Comparison of ENCODE assay signal across 16 cellular contexts in the genomic region with DNA sequence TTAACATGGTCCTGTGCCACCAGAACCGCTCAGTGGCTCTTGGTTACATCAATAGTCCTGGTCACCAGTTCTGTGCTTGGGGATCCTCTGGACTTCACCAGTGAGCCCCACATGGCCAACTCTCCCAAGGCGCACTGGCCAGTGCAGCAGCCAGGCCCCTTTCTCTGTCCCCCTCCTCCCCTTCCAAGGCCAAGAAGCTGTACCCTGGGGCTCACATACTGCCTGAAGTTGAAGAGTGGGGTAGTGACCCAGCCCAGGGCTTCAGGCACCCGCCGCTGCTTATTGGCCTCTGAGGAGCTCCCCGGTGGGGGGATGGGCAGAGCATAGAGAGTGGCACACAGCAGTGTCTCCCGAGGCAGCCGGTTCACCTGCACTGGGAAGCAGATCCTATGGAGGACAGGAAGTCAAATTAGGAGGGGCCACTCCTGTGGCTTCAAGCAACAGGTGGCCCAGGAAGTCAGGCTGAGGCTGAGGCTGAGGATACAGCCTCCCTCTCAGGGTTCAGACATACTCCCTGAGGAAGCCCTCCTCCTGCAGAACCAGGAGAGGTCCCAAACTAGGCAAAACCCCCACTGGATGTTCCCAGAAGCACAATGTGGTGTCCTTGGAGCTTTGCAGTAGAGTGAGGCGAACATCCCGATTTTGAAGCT. TPM values are rescaled to one million over a fixed set of nuclear protein-coding genes. Genes with fewer than 3 reads are reported as not detected.
DNase-seq lines count a peak whose midpoint lies in the region; ATAC-seq, FAIRE-seq and TF ChIP-seq lines count a peak whose summit lies in the region.
"Had no signal": no experiment of that assay in that cellular context is flagged by ENCODE, and none has a peak within 500 bp of the region (broad histone marks: within the 10 kb centered on the region; RNA-seq: fewer than 3 reads in every experiment).

No MANE protein-coding gene starts in this region.

- POLR2A ChIA-PET in CD4-positive, alpha-beta T cell (lab: Charles Lee), result interaction anchor here (1.0 to 2.8 kb wide), 3 partner anchors 44 to 57 kb away, joined by 4 to 13 read pairs (median 4); no protein-coding TSS in a partner anchor

- TF ChIP-seq CTCF in CD4-positive, alpha-beta T cell (IDR thresholded peaks at IDR 0.05), result no peak
- TF ChIP-seq CTCF in esophagus squamous epithelium (IDR thresholded peaks at IDR 0.05), result no peak

- no peaks in the 10 kb centered on the region for H3K27me3 ChIP-seq in CD4-positive, alpha-beta T cell (ENCODE audit: control insufficient read depth, insufficient read depth, low read length)
- H3K27me3 ChIP-seq in esophagus squamous epithelium (no peaks in the 10 kb centered on the region), small intestine (ENCODE audit: control insufficient read depth in 2 of 2, insufficient read depth in 2 of 2, low read length in 2 of 2) (no peaks in the 10 kb centered on the region)

- H3K27me3 Mint-ChIP-seq in CD4-positive, alpha-beta T cell, result no peaks in the 10 kb centered on the region
- H3K27me3 Mint-ChIP-seq in IgD-negative memory B cell, result peaks cover 6% of the 10 kb centered on the region

- peaks cover 21 to 92% (median 31%) of the 10 kb centered on the region in 3 donors for H3K4me1 ChIP-seq in esophagus squamous epithelium
- peaks cover 10 to 16% of the 10 kb centered on the region in 2 donors for H3K4me1 ChIP-seq in small intestine (ENCODE audit: control insufficient read depth in 2 of 2, insufficient read depth in 1 of 2, low read depth in 1 of 2, low read length in 1 of 2)

- H3K27ac Mint-ChIP-seq in CD4-positive, alpha-beta T cell, result peak overlapping the region; percentile 42
- H3K27ac Mint-ChIP-seq in IgD-negative memory B cell, result peak overlapping the region; percentile 4 to 96 (median 94)
- H3K27ac Mint-ChIP-seq: HFFc6 had no signal

- FAIRE-seq in small intestine (lab: Jason Lieb, UNC), result no peak
- FAIRE-seq: GM12878 had no signal

- peaks cover 42% of the 10 kb centered on the region for H3K4me1 Mint-ChIP-seq in CD4-positive, alpha-beta T cell (ENCODE audit: low read depth)
- H3K4me1 Mint-ChIP-seq in IgD-negative memory B cell, result peaks cover 38 to 66% (median 57%) of the 10 kb centered on the region in 3 donors

- intact Hi-C loops in CD4-positive, alpha-beta T cell (cut with DNase I, micrococcal nuclease), result loop anchor here (5.0 to 10.0 kb wide), 3 partner anchors 98 to 358 kb away; no protein-coding TSS in a partner anchor
- intact Hi-C loops in esophagus squamous epithelium (cut with DNase I), result loop anchor here (5.0 kb wide), 1 partner anchor 43 kb away; the partner anchor contains the start of gene PIK3C2B

- H3K4me3 ChIP-seq in esophagus squamous epithelium, result no peak overlapping the region
- H3K4me3 ChIP-seq in small intestine (ENCODE audit: low read depth in 1 of 2, low read length in 2 of 2), result no peak overlapping the region
- H3K4me3 ChIP-seq: GM12878 had no signal

- no peak for ATAC-seq in CD4-positive, alpha-beta T cell (ENCODE audit: poor library complexity)
- ATAC-seq in GM21367 (IDR thresholded peaks at IDR 0.05; ENCODE audit: unreplicated experiment), result no peak
- ATAC-seq: GM12878, Panc1 had no signal

- no peaks in the 10 kb centered on the region for H3K9me3 ChIP-seq in CD4-positive, alpha-beta T cell (ENCODE audit: control insufficient read depth, low read length)
- H3K9me3 ChIP-seq in esophagus squamous epithelium (no peaks in the 10 kb centered on the region), small intestine (ENCODE audit: control insufficient read depth, low read depth) (no peaks in the 10 kb centered on the region)

- DNase-seq in CD4-positive, alpha-beta T cell, result no peak
- DNase-seq in esophagus squamous epithelium (lab: John Stamatoyannopoulos, UW), result no peak
- DNase-seq in small intestine, result peak; percentile 28
- no peak for DNase-seq in DMS114 treated with DMSO at 0.1 percent for 48 hours (lab: John Stamatoyannopoulos, UW; ENCODE audit: unreplicated experiment)
- no peak for DNase-seq in NCI-H2227 treated with DMSO at 0.1 percent for 48 hours (lab: John Stamatoyannopoulos, UW)
- DNase-seq: C1 segment of cervical spinal cord, dermis blood vessel endothelial cell, HFFc6, hypothalamus, KG1, NCI-H1105 treated with DMSO at 0.1 percent for 48 hours had no signal

- CTCF ChIA-PET in CD4-positive, alpha-beta T cell (lab: Charles Lee), result interaction anchor here (5.2 to 9.7 kb wide), 2 partner anchors 44 to 53 kb away, joined by 51 to 218 read pairs; partner anchors contain the start of gene PIK3C2B

- no peak overlapping the region for H3K27ac ChIP-seq in CD4-positive, alpha-beta T cell (ENCODE audit: low read depth, low read length)
- H3K27ac ChIP-seq in esophagus squamous epithelium (peak overlapping the region; percentile 82 to 89 (median 86)), small intestine (ENCODE audit: low read depth in 1 of 2, low read length in 1 of 2) (peak overlapping the region; percentile 95 to 96)

- no peak for TF ChIP-seq POLR2A in esophagus squamous epithelium (IDR thresholded peaks at IDR 0.05)

- 71 to 100% methylated on average over 3 to 4 of the region's 9 CpGs for WGBS in esophagus squamous epithelium, 2 donors
- WGBS in small intestine, 3 donors, result 52 to 66% (median 66%) methylated on average over 9 of the region's 9 CpGs

- no peaks in the 10 kb centered on the region for H3K9me3 Mint-ChIP-seq in CD4-positive, alpha-beta T cell
- no peaks in the 10 kb centered on the region for H3K9me3 Mint-ChIP-seq in IgD-negative memory B cell
- H3K9me3 Mint-ChIP-seq: HFFc6, neural crest cell had no signal

- H3K36me3 ChIP-seq in esophagus squamous epithelium, result peaks cover 0 to 71% (median 1%) of the 10 kb centered on the region in 3 donors
- H3K36me3 ChIP-seq in small intestine (ENCODE audit: control insufficient read depth in 2 of 2, insufficient read depth in 2 of 2, low read length in 2 of 2), result peaks cover 2 to 10% of the 10 kb centered on the region in 2 donors

- peaks cover 65% of the 10 kb centered on the region for H3K36me3 Mint-ChIP-seq in CD4-positive, alpha-beta T cell (ENCODE audit: low read depth)
- peaks cover 14% of the 10 kb centered on the region for H3K36me3 Mint-ChIP-seq in IgD-negative memory B cell

- no peak overlapping the region for H3K4me3 Mint-ChIP-seq in CD4-positive, alpha-beta T cell
- H3K4me3 Mint-ChIP-seq in IgD-negative memory B cell, result peak overlapping the region in 2 of 4 donors; percentile 79 to 85
- H3K4me3 Mint-ChIP-seq: HFFc6, neural crest cell had no signal

RNA-seq across cellular contexts. Expression of gene PPP1R15B, which starts 38.1 kb away (rescaled TPM):
- total RNA-seq in CD4-positive, alpha-beta T cell, result 100 to 1,000 TPM; 171 to 179 TPM
- 24.4 TPM for polyA plus RNA-seq in IgD-negative memory B cell
- total RNA-seq in esophagus squamous epithelium, result 10 to 100 TPM; 29.5 to 42.3 (median 34.0) TPM
- polyA plus RNA-seq in small intestine, result 10 to 100 TPM in 1 of 3 donors, 1 to 10 TPM in 2; 9.4 to 25.6 (median 9.7) TPM

RNA-seq across cellular contexts. Expression of gene PIK3C2B, which starts 44.8 kb away (rescaled TPM):
- 10 to 100 TPM; 25.5 to 27.1 TPM for total RNA-seq in CD4-positive, alpha-beta T cell
- polyA plus RNA-seq in IgD-negative memory B cell, result 8.1 TPM
- total RNA-seq in esophagus squamous epithelium, result 10 to 100 TPM; 19.4 to 40.2 (median 21.3) TPM
- polyA plus RNA-seq in small intestine, result 10 to 100 TPM in 2 of 3 donors, 1 to 10 TPM in 1; 8.1 to 23.7 (median 11.2) TPM
